In genomic region chr2:177799531-177799930, GRCh38 we compare ENCODE assay signal across 1 cellular context.
TF ChIP-seq lines count a peak whose summit lies in the region.

No MANE protein-coding gene starts in this region.

TF ChIP-seq in K562, 482 proteins besides CTCF, POLR2A, EP300 and RAD21 (continued from another document):
- TF ChIP-seq HMBOX1 (IDR thresholded peaks at IDR 0.05) = peak; percentile 76
- TF ChIP-seq, protein P1, sequence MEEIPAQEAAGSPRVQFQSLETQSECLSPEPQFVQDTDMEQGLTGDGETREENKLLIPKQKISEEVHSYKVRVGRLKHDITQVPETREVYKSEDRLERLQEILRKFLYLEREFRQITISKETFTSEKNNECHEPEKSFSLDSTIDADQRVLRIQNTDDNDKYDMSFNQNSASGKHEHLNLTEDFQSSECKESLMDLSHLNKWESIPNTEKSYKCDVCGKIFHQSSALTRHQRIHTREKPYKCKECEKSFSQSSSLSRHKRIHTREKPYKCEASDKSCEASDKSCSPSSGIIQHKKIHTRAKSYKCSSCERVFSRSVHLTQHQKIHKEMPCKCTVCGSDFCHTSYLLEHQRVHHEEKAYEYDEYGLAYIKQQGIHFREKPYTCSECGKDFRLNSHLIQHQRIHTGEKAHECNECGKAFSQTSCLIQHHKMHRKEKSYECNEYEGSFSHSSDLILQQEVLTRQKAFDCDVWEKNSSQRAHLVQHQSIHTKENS (CRISPR knock-in tag; IDR thresholded peaks at IDR 0.05) = no peak
- no peak for TF ChIP-seq AFF4 (CRISPR knock-in tag; IDR thresholded peaks at IDR 0.05)
- 0 out of 2 replicates have a peak, but pooled peaks have one; percentile 24 for TF ChIP-seq SMC3 (conservative IDR thresholded peaks at IDR 0.05; ENCODE audit: insufficient read depth, low read depth, low read length)
